ENCODE assay signal across 8 cellular contexts in the genomic region with DNA sequence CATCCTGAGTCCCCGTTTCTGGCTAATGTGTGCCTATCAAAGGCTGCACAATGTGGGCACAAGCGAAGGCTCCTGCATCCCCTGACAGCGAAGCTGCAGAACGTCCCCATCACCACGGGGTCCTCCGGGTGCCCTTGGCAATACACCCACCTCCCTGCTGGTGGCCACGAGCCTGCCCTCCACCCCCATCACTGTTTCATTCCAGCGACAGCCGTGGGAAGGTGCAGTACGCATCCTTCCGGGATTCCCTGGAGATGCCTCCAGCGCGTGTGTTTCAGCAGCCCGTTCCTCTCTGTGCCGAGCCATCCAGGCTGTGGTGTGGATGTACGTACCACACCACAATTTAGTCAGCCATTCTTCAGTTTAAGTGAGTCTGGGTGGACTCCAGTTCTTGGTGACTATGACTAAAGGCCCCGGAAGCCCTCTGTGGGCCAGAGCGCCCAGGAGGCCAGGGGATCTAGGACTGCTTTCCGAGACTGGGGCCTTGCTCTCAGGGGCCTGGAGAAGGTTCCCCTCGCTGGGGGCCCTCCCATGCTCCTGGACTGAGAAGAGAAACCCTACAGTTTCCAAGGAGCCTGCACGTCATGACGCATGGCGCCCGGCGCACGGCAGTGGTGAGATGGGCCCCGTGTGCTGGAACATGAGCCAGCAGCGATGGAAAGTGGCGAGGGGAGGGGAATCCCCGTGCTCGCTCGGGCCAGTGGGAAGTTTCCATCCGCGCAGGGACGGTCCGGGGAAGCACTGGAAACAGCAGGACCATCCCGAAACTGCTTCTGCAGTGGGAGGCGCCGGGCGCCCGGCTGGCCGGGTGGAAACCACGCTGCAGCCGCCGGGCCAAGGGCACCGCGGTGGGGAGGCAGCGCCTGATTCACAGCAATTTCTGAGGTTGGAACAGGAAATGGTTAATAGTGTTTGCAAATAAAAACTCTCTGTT. TPM values are rescaled to one million over a fixed set of nuclear protein-coding genes. Genes with fewer than 3 reads are reported as not detected.
A peak's percentile ranks its signal among the peaks of the same experiment; 100 is the strongest.
DNase-seq lines count a peak whose midpoint lies in the region; ATAC-seq lines count a peak whose summit lies in the region.

No MANE protein-coding gene starts in this region.

- H3K36me3 ChIP-seq in naive thymus-derived CD4-positive, alpha-beta T cell (ENCODE audit: control insufficient read depth in 2 of 3, insufficient read depth in 3 of 3, low read length in 3 of 3): no peaks in the 10 kb centered on the region

- H3K4me3 ChIP-seq in naive thymus-derived CD4-positive, alpha-beta T cell (ENCODE audit: low read length): no peak overlapping the region

- POLR2A ChIA-PET in naive thymus-derived CD4-positive, alpha-beta T cell (lab: Charles Lee): no interaction called here

- no peak overlapping the region for H3K27ac ChIP-seq in naive thymus-derived CD4-positive, alpha-beta T cell (ENCODE audit: low read depth, low read length)

- DNase-seq in AG08395 (ENCODE audit: low spot score) (peak; percentile 37), HK-2 (ENCODE audit: unreplicated experiment) (peak; percentile 34), SW 1271 (lab: John Stamatoyannopoulos, UW) (no peak)
- peak; percentile 45 for DNase-seq in activated T-helper 2 cell treated with anti-CD3 and anti-CD28 coated beads, Interferon-gamma antibody, Interleukin-2, Interleukin-4, amounts not matched to agents 10 μg/mL and 5 μg/mL and 100 μg/mL, durations not matched to agents 14 hours and 24 hours and 36 hours (ENCODE audit: low spot score)
- DNase-seq in naive thymus-derived CD4-positive, alpha-beta T cell: peak in 1 of 9 donors; percentile 70

- H3K9me3 ChIP-seq in naive thymus-derived CD4-positive, alpha-beta T cell (ENCODE audit: control insufficient read depth in 2 of 3, low read length in 3 of 3): no peaks in the 10 kb centered on the region

- CTCF ChIA-PET in naive thymus-derived CD4-positive, alpha-beta T cell (lab: Charles Lee): no interaction called here

- peaks cover 16% of the 10 kb centered on the region for H3K27me3 Mint-ChIP-seq in activated T-helper 2 cell treated with anti-CD3 and anti-CD28 coated beads, Interferon-gamma antibody, Interleukin-2, Interleukin-4, amounts not matched to agents 10 μg/mL and 5 μg/mL and 100 μg/mL, durations not matched to agents 14 hours and 24 hours and 36 hours (ENCODE audit: low read depth)
- peaks cover 7 to 46% (median 19%) of the 10 kb centered on the region in 5 donors for H3K27me3 Mint-ChIP-seq in naive thymus-derived CD4-positive, alpha-beta T cell

- peaks cover 31 to 86% of the 10 kb centered on the region in 2 donors for H3K4me1 ChIP-seq in naive thymus-derived CD4-positive, alpha-beta T cell (ENCODE audit: control insufficient read depth in 2 of 2, insufficient read depth in 2 of 2, low read length in 2 of 2)

- peak overlapping the region; percentile 32 for H3K4me3 Mint-ChIP-seq in activated T-helper 2 cell treated with anti-CD3 and anti-CD28 coated beads, Interferon-gamma antibody, Interleukin-2, Interleukin-4, amounts not matched to agents 10 μg/mL and 5 μg/mL and 100 μg/mL, durations not matched to agents 14 hours and 24 hours and 36 hours (ENCODE audit: low read depth)
- peak overlapping the region in 3 of 10 donors; percentile 9 to 73 (median 51) for H3K4me3 Mint-ChIP-seq in naive thymus-derived CD4-positive, alpha-beta T cell

- H3K27me3 ChIP-seq in naive thymus-derived CD4-positive, alpha-beta T cell (ENCODE audit: control insufficient read depth in 2 of 2, insufficient read depth in 2 of 2, low read length in 2 of 2): peaks cover 0 to 3% of the 10 kb centered on the region in 2 donors

- intact Hi-C loops in activated T-helper 2 cell treated with anti-CD3 and anti-CD28 coated beads, Interferon-gamma antibody, Interleukin-2, Interleukin-4, amounts not matched to agents 10 μg/mL and 5 μg/mL and 100 μg/mL, durations not matched to agents 14 hours and 24 hours and 36 hours (cut with micrococcal nuclease): loop anchor here (5.0 kb wide), 1 partner anchor 131 kb away; the partner anchor contains the start of gene D2HGDH
- intact Hi-C loops in naive thymus-derived CD4-positive, alpha-beta T cell (cut with micrococcal nuclease): loop anchor here in 1 of 2 donors (5.0 kb wide), 2 partner anchors 131 to 176 kb away; partner anchors contain the start of genes D2HGDH and DTYMK

- H3K27ac Mint-ChIP-seq in activated T-helper 2 cell treated with anti-CD3 and anti-CD28 coated beads, Interferon-gamma antibody, Interleukin-2, Interleukin-4, amounts not matched to agents 10 μg/mL and 5 μg/mL and 100 μg/mL, durations not matched to agents 14 hours and 24 hours and 36 hours: peak overlapping the region; percentile 81
- peak overlapping the region in 1 of 9 donors; percentile 67 for H3K27ac Mint-ChIP-seq in naive thymus-derived CD4-positive, alpha-beta T cell

- peaks cover 4% of the 10 kb centered on the region for H3K36me3 Mint-ChIP-seq in activated T-helper 2 cell treated with anti-CD3 and anti-CD28 coated beads, Interferon-gamma antibody, Interleukin-2, Interleukin-4, amounts not matched to agents 10 μg/mL and 5 μg/mL and 100 μg/mL, durations not matched to agents 14 hours and 24 hours and 36 hours (ENCODE audit: low read depth)
- peaks cover 0 to 5% (median 0%) of the 10 kb centered on the region in 5 donors for H3K36me3 Mint-ChIP-seq in naive thymus-derived CD4-positive, alpha-beta T cell

- peaks cover 55% of the 10 kb centered on the region for H3K4me1 Mint-ChIP-seq in activated T-helper 2 cell treated with anti-CD3 and anti-CD28 coated beads, Interferon-gamma antibody, Interleukin-2, Interleukin-4, amounts not matched to agents 10 μg/mL and 5 μg/mL and 100 μg/mL, durations not matched to agents 14 hours and 24 hours and 36 hours (ENCODE audit: low read depth)
- H3K4me1 Mint-ChIP-seq in naive thymus-derived CD4-positive, alpha-beta T cell: peaks cover 30 to 60% (median 53%) of the 10 kb centered on the region in 7 donors

- peak; percentile 2 for ATAC-seq in naive thymus-derived CD4-positive, alpha-beta T cell
- ATAC-seq in HG03039 (IDR thresholded peaks at IDR 0.05; ENCODE audit: unreplicated experiment): no peak
- no peak for ATAC-seq in HG02571 (IDR thresholded peaks at IDR 0.05; ENCODE audit: unreplicated experiment)
- ATAC-seq in HG03196 (IDR thresholded peaks at IDR 0.05; ENCODE audit: unreplicated experiment): no peak

- H3K9me3 Mint-ChIP-seq in activated T-helper 2 cell treated with anti-CD3 and anti-CD28 coated beads, Interferon-gamma antibody, Interleukin-2, Interleukin-4, amounts not matched to agents 10 μg/mL and 5 μg/mL and 100 μg/mL, durations not matched to agents 14 hours and 24 hours and 36 hours: peaks cover 7% of the 10 kb centered on the region
- H3K9me3 Mint-ChIP-seq in naive thymus-derived CD4-positive, alpha-beta T cell: peaks cover 0 to 13% (median 0%) of the 10 kb centered on the region in 11 donors

RNA-seq across cellular contexts. Expression of gene PDCD1, which starts 4.6 kb away (rescaled TPM):
- 42.0 and 44.7 TPM in 2 replicates for total RNA-seq in activated T-helper 2 cell treated with anti-CD3 and anti-CD28 coated beads, Interferon-gamma antibody, Interleukin-2, Interleukin-4, amounts not matched to agents 10 μg/mL and 5 μg/mL and 100 μg/mL, durations not matched to agents 14 hours and 24 hours and 36 hours
- total RNA-seq in naive thymus-derived CD4-positive, alpha-beta T cell: 1 to 10 TPM in 2 of 5 experiments, under 1 TPM in 1, not detected in 2; 0.56 to 9.4 (median 1.1) TPM
- polyA plus RNA-seq in naive thymus-derived CD4-positive, alpha-beta T cell: under 1 TPM; 0.24 to 0.85 TPM

RNA-seq across cellular contexts. Expression of gene RTP5, which starts 6.2 kb away (rescaled TPM):
- total RNA-seq in activated T-helper 2 cell treated with anti-CD3 and anti-CD28 coated beads, Interferon-gamma antibody, Interleukin-2, Interleukin-4, amounts not matched to agents 10 μg/mL and 5 μg/mL and 100 μg/mL, durations not matched to agents 14 hours and 24 hours and 36 hours: 0.09 and 0.30 TPM in 2 replicates
- under 1 TPM in 1 of 5 experiments, not detected in 4; 0.54 TPM for total RNA-seq in naive thymus-derived CD4-positive, alpha-beta T cell
- polyA plus RNA-seq in naive thymus-derived CD4-positive, alpha-beta T cell: not detected

RNA-seq across cellular contexts. Expression of gene NEU4, which starts 54.3 kb away (rescaled TPM):
- total RNA-seq in activated T-helper 2 cell treated with anti-CD3 and anti-CD28 coated beads, Interferon-gamma antibody, Interleukin-2, Interleukin-4, amounts not matched to agents 10 μg/mL and 5 μg/mL and 100 μg/mL, durations not matched to agents 14 hours and 24 hours and 36 hours: 3.2 and 3.9 TPM in 2 replicates
- 10 to 100 TPM in 1 of 5 experiments, 1 to 10 TPM in 2, not detected in 2; 1.1 to 13.9 (median 1.2) TPM for total RNA-seq in naive thymus-derived CD4-positive, alpha-beta T cell
- not detected for polyA plus RNA-seq in naive thymus-derived CD4-positive, alpha-beta T cell

Comparison
In these comparisons a context has a peak if more than half of its experiments do, and no peak if none do; other contexts are left out.
1. DNase-seq: peak in AG08395 (single experiment), HK-2 (single experiment) and activated T-helper 2 cell treated with anti-CD3 and anti-CD28 coated beads, Interferon-gamma antibody, Interleukin-2, Interleukin-4, amounts not matched to agents 10 μg/mL and 5 μg/mL and 100 μg/mL, durations not matched to agents 14 hours and 24 hours and 36 hours (single experiment); none in SW 1271 (0 of 2).